20 cellular contexts compared by ENCODE assay signal in the genomic region with DNA sequence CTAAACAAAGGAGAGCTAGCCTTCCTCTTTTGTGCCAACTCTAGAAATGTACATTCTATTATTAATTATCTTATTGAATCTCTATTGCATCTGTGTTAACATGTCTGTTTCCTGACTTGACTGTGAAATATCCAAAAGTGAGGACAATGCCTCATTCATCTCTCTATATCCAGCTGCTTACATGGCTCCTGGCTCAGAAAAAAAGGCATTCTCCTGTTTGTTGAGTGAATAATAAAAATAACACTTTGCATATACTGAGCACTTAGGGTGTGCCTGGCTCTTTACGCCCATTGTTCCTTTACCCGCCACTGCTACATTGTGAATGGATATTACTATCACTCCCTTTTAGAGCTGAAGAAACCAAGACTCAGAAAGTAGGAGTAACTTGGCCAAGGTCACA. TPM values are rescaled to one million over a fixed set of nuclear protein-coding genes. Genes with fewer than 3 reads are reported as not detected.
DNase-seq lines count a peak whose midpoint lies in the region; ATAC-seq, FAIRE-seq and TF ChIP-seq lines count a peak whose summit lies in the region.
"Had no signal": no experiment of that assay in that cellular context is flagged by ENCODE, and none has a peak within 500 bp of the region (broad histone marks: within the 10 kb centered on the region; RNA-seq: fewer than 3 reads in every experiment).

No MANE protein-coding gene starts in this region.

- H3K4me2 ChIP-seq in HepG2 (ENCODE audit: low read depth, low read length), result no peak overlapping the region
- H3K4me2 ChIP-seq: A549 had no signal

- no peaks in the 10 kb centered on the region for H4K20me1 ChIP-seq in HepG2 (ENCODE audit: insufficient read depth, low read length)

- H3K9me3 ChIP-seq in HepG2 (ENCODE audit: low read length), result no peaks in the 10 kb centered on the region
- no peaks in the 10 kb centered on the region for H3K9me3 ChIP-seq in right lobe of liver
- H3K9me3 ChIP-seq: A549, Caco-2, HAP-1 had no signal

- FAIRE-seq in HepG2 (lab: Jason Lieb, UNC), result no peak
- FAIRE-seq: A549, G401.6, GM12892, H54 had no signal

- intact Hi-C loops in HepG2 (cut with micrococcal nuclease; ENCODE audit: unreplicated experiment), result no loop called here
- intact Hi-C loops in right lobe of liver (cut with DNase I), result no loop called here

- no peaks in the 10 kb centered on the region for H3K79me2 ChIP-seq in HepG2 (ENCODE audit: insufficient read depth, low read length)

- no peak for TF ChIP-seq EP300 in HepG2 (IDR thresholded peaks at IDR 0.05; ENCODE audit: low read depth in 2 of 2, low read length in 2 of 2)
- no peak for TF ChIP-seq EP300 in HepG2 (CRISPR knock-in tag; IDR thresholded peaks at IDR 0.05; ENCODE audit: borderline replicate concordance)

- H3K27ac ChIP-seq in HepG2 (ENCODE audit: extremely low read length, insufficient read depth, low read length), result no peak overlapping the region
- H3K27ac ChIP-seq in right lobe of liver, result no peak overlapping the region
- H3K27ac ChIP-seq: A549 had no signal

- peaks cover 3 to 42% of the 10 kb centered on the region in 2 experiments for H3K27me3 ChIP-seq in HepG2 (ENCODE audit: control insufficient read depth in 1 of 2, insufficient read depth in 2 of 2, low read length in 2 of 2)
- peaks cover 0 to 4% of the 10 kb centered on the region in 2 donors for H3K27me3 ChIP-seq in right lobe of liver

- TF ChIP-seq RAD21 in HepG2 (CRISPR knock-in tag; IDR thresholded peaks at IDR 0.05), result no peak

- H2AFZ ChIP-seq in HepG2 (ENCODE audit: low read length), result no peak overlapping the region

- BruUV-seq in HepG2 (replicated peaks; lab: Mats Ljungman, UMichigan), result no TSS peak

- CTCF ChIA-PET in HepG2 (lab: Yijun Ruan, JAX; ENCODE audit: low intra/inter-chr PET ratio, low total read pairs), result no interaction called here

- ATAC-seq in HepG2 (no peak), right lobe of liver (no peak), HG03354 (IDR thresholded peaks at IDR 0.05; ENCODE audit: poor library complexity, severe bottlenecking, unreplicated experiment) (no peak)
- ATAC-seq: A549 had no signal

- H3K4me1 ChIP-seq in HepG2 (ENCODE audit: insufficient read depth, low read length) (no peaks in the 10 kb centered on the region), right lobe of liver (no peaks in the 10 kb centered on the region)
- H3K4me1 ChIP-seq: A549, Caco-2, HAP-1 had no signal

- whole genome bisulfite sequencing in HepG2 (ENCODE audit: low lambda C conversion rate), result 58% methylated on average over 2 of the region's 2 CpGs
- WGBS in right lobe of liver (ENCODE audit: insufficient coverage, low coverage, low lambda C conversion rate, missing lambda C conversion rate), result no CpG with 5 or more reads among the region's 2 CpGs

- in situ Hi-C loops in HepG2 (cut with HindIII; ENCODE audit: extremely low pct_ligation_motif_present, low pct_unique_long_range_greater_than_20kb), result no loop called here

- DNase-seq in HepG2 (ENCODE audit: low spot score) (no peak), right lobe of liver (no peak), globus pallidus (ENCODE audit: low spot score) (peak; percentile 54), pons (ENCODE audit: low spot score) (peak; percentile 65), NCI-H1436 treated with DMSO at 0.1 percent for 48 hours (lab: John Stamatoyannopoulos, UW) (no peak)
- DNase-seq: 8988T; ACHN; C1 segment of cervical spinal cord; Caco-2; CD4-positive, alpha-beta memory T cell; DMS153; DND-41; GOT3; HFFc6 had no signal

- TF ChIP-seq CTCF in HepG2 (CRISPR knock-in tag; IDR thresholded peaks at IDR 0.05), result no peak
- TF ChIP-seq CTCF in right lobe of liver (IDR thresholded peaks at IDR 0.05), result no peak

- TF ChIP-seq POLR2A in HepG2 (IDR thresholded peaks at IDR 0.05; ENCODE audit: insufficient read depth in 1 of 2, low read depth in 2 of 2, low read length in 2 of 2) (no peak), right lobe of liver (IDR thresholded peaks at IDR 0.05) (no peak)

- POLR2A ChIA-PET in HepG2 (lab: Yijun Ruan, JAX), result interaction anchor here (0.6 kb wide), 1 partner anchor 55 kb away, joined by 3 read pairs; no protein-coding TSS in a partner anchor

- no peak overlapping the region for H3K4me3 ChIP-seq in HepG2 (replicated peaks in 1 of 3; ENCODE audit: insufficient read depth in 1 of 3, low read depth in 2 of 3, low read length in 3 of 3)
- H3K4me3 ChIP-seq in right lobe of liver, result no peak overlapping the region
- H3K4me3 ChIP-seq: A549, HAP-1 had no signal

- H3K9ac ChIP-seq in HepG2 (ENCODE audit: insufficient read depth, low read depth, low read length), result no peak overlapping the region

- H3K36me3 ChIP-seq in HepG2 (replicated peaks in 1 of 2; ENCODE audit: control insufficient read depth in 1 of 2, insufficient read depth in 2 of 2, low read length in 2 of 2), result no peaks in the 10 kb centered on the region
- no peaks in the 10 kb centered on the region for H3K36me3 ChIP-seq in right lobe of liver
- H3K36me3 ChIP-seq: HAP-1 had no signal

RNA-seq across cellular contexts. Expression of a gene that starts 19.9 kb away (rescaled TPM):
- total RNA-seq in HepG2 (2016; rRNA removed; fragmentation: Illumina TruSeq; extraction: Trizol), result not detected in 2 replicates
- not detected in 2 replicates for total RNA-seq in HepG2 (2016; cell fraction: cytosol; rRNA removed; fragmentation: Illumina TruSeq; extraction: Trizol; ENCODE audit: low read depth)
- not detected in 2 replicates for total RNA-seq in HepG2 (2016; cell fraction: insoluble cytoplasmic fraction; rRNA removed; fragmentation: Illumina TruSeq; extraction: Trizol)
- total RNA-seq in HepG2 (2016; cell fraction: membrane; rRNA removed; fragmentation: Illumina TruSeq; extraction: Trizol), result not detected in 2 replicates
- not detected in 2 replicates for total RNA-seq in HepG2 (2016; cell fraction: nucleus; rRNA removed; fragmentation: Illumina TruSeq; extraction: Trizol)
- 0.03 TPM in 1 of 2 replicates, not detected in the other for polyA plus RNA-seq in HepG2 (2011; rRNA removed)
- 0.08 and 0.14 TPM in 2 replicates for polyA plus RNA-seq in HepG2 (2011; cell fraction: cytosol; rRNA removed)
- polyA plus RNA-seq in HepG2 (2011; cell fraction: nucleus; rRNA removed), result 0.13 TPM in 1 of 2 replicates, not detected in the other
- polyA plus RNA-seq in HepG2 (2012), result 0.32 and 0.42 TPM in 2 replicates
- polyA plus RNA-seq in HepG2 (2016; cell fraction: cytosol; fragmentation: Illumina TruSeq; extraction: Trizol; ENCODE audit: low read depth), result not detected in 2 replicates
- 0.07 TPM in 1 of 2 replicates, not detected in the other for polyA plus RNA-seq in HepG2 (2016; cell fraction: insoluble cytoplasmic fraction; fragmentation: Illumina TruSeq; extraction: Trizol; ENCODE audit: low read depth)
- not detected in 2 replicates for polyA plus RNA-seq in HepG2 (2016; cell fraction: membrane; fragmentation: Illumina TruSeq; extraction: Trizol; ENCODE audit: low read depth)
- polyA plus RNA-seq in HepG2 (2016; cell fraction: nucleus; fragmentation: Illumina TruSeq; extraction: Trizol; ENCODE audit: insufficient read depth, low read depth), result not detected in 2 replicates
- polyA minus RNA-seq in HepG2 (2011; rRNA and poly(A)+ RNA removed; ENCODE audit: low replicate concordance), result 1.9 TPM in 1 of 2 replicates, not detected in the other
- not detected in 2 replicates for polyA minus RNA-seq in HepG2 (2011; cell fraction: cytosol; rRNA and poly(A)+ RNA removed)
- not detected in 2 replicates for polyA minus RNA-seq in HepG2 (2011; cell fraction: nucleus; rRNA and poly(A)+ RNA removed)
- total RNA-seq in right lobe of liver, result 1 to 10 TPM; 1.6 to 7.7 (median 2.3) TPM
- polyA plus RNA-seq: CD4-positive, alpha-beta memory T cell had no signal

RNA-seq across cellular contexts. Expression of a gene that starts 40.9 kb away (rescaled TPM):
- total RNA-seq in HepG2 (2016; rRNA removed; fragmentation: Illumina TruSeq; extraction: Trizol), result not detected in 2 replicates
- not detected in 2 replicates for total RNA-seq in HepG2 (2016; cell fraction: cytosol; rRNA removed; fragmentation: Illumina TruSeq; extraction: Trizol; ENCODE audit: low read depth)
- total RNA-seq in HepG2 (2016; cell fraction: insoluble cytoplasmic fraction; rRNA removed; fragmentation: Illumina TruSeq; extraction: Trizol), result not detected in 2 replicates
- total RNA-seq in HepG2 (2016; cell fraction: membrane; rRNA removed; fragmentation: Illumina TruSeq; extraction: Trizol), result not detected in 2 replicates
- not detected in 2 replicates for total RNA-seq in HepG2 (2016; cell fraction: nucleus; rRNA removed; fragmentation: Illumina TruSeq; extraction: Trizol)
- 0.18 and 0.61 TPM in 2 replicates for polyA plus RNA-seq in HepG2 (2011; rRNA removed)
- polyA plus RNA-seq in HepG2 (2011; cell fraction: cytosol; rRNA removed), result 0.23 TPM in 2 replicates
- polyA plus RNA-seq in HepG2 (2011; cell fraction: nucleus; rRNA removed), result 0.54 and 1.5 TPM in 2 replicates
- polyA plus RNA-seq in HepG2 (2012), result 0.38 TPM in 1 of 2 replicates, not detected in the other
- 0.26 and 0.27 TPM in 2 replicates for polyA plus RNA-seq in HepG2 (2016; cell fraction: cytosol; fragmentation: Illumina TruSeq; extraction: Trizol; ENCODE audit: low read depth)
- polyA plus RNA-seq in HepG2 (2016; cell fraction: insoluble cytoplasmic fraction; fragmentation: Illumina TruSeq; extraction: Trizol; ENCODE audit: low read depth), result not detected in 2 replicates
- 0.30 TPM in 1 of 2 replicates, not detected in the other for polyA plus RNA-seq in HepG2 (2016; cell fraction: membrane; fragmentation: Illumina TruSeq; extraction: Trizol; ENCODE audit: low read depth)
- polyA plus RNA-seq in HepG2 (2016; cell fraction: nucleus; fragmentation: Illumina TruSeq; extraction: Trizol; ENCODE audit: insufficient read depth, low read depth), result not detected in 2 replicates
- polyA minus RNA-seq in HepG2 (2011; rRNA and poly(A)+ RNA removed; ENCODE audit: low replicate concordance), result 0.28 TPM in 1 of 2 replicates, not detected in the other
- not detected in 2 replicates for polyA minus RNA-seq in HepG2 (2011; cell fraction: cytosol; rRNA and poly(A)+ RNA removed)
- polyA minus RNA-seq in HepG2 (2011; cell fraction: nucleus; rRNA and poly(A)+ RNA removed), result not detected in 2 replicates
- 1 to 10 TPM; 1.6 to 8.1 (median 3.2) TPM for total RNA-seq in right lobe of liver

RNA-seq across cellular contexts. Expression of a gene that starts 56.7 kb away (rescaled TPM):
- 0.11 TPM in 1 of 2 replicates, not detected in the other for total RNA-seq in HepG2 (2016; rRNA removed; fragmentation: Illumina TruSeq; extraction: Trizol)
- total RNA-seq in HepG2 (2016; cell fraction: cytosol; rRNA removed; fragmentation: Illumina TruSeq; extraction: Trizol; ENCODE audit: low read depth), result not detected in 2 replicates
- 0.06 TPM in 1 of 2 replicates, not detected in the other for total RNA-seq in HepG2 (2016; cell fraction: insoluble cytoplasmic fraction; rRNA removed; fragmentation: Illumina TruSeq; extraction: Trizol)
- not detected in 2 replicates for total RNA-seq in HepG2 (2016; cell fraction: membrane; rRNA removed; fragmentation: Illumina TruSeq; extraction: Trizol)
- 0.13 and 0.16 TPM in 2 replicates for total RNA-seq in HepG2 (2016; cell fraction: nucleus; rRNA removed; fragmentation: Illumina TruSeq; extraction: Trizol)
- 0.12 and 0.13 TPM in 2 replicates for polyA plus RNA-seq in HepG2 (2011; rRNA removed)
- polyA plus RNA-seq in HepG2 (2011; cell fraction: cytosol; rRNA removed), result 0.08 and 0.09 TPM in 2 replicates
- 0.31 and 0.51 TPM in 2 replicates for polyA plus RNA-seq in HepG2 (2011; cell fraction: nucleus; rRNA removed)
- 0.19 and 0.24 TPM in 2 replicates for polyA plus RNA-seq in HepG2 (2012)
- not detected in 2 replicates for polyA plus RNA-seq in HepG2 (2016; cell fraction: cytosol; fragmentation: Illumina TruSeq; extraction: Trizol; ENCODE audit: low read depth)
- polyA plus RNA-seq in HepG2 (2016; cell fraction: insoluble cytoplasmic fraction; fragmentation: Illumina TruSeq; extraction: Trizol; ENCODE audit: low read depth), result not detected in 2 replicates
- polyA plus RNA-seq in HepG2 (2016; cell fraction: membrane; fragmentation: Illumina TruSeq; extraction: Trizol; ENCODE audit: low read depth), result not detected in 2 replicates
- polyA plus RNA-seq in HepG2 (2016; cell fraction: nucleus; fragmentation: Illumina TruSeq; extraction: Trizol; ENCODE audit: insufficient read depth, low read depth), result not detected in 2 replicates
- 0.68 and 0.84 TPM in 2 replicates for polyA minus RNA-seq in HepG2 (2011; rRNA and poly(A)+ RNA removed; ENCODE audit: low replicate concordance)
- 0.26 TPM in 1 of 2 replicates, not detected in the other for polyA minus RNA-seq in HepG2 (2011; cell fraction: cytosol; rRNA and poly(A)+ RNA removed)
- polyA minus RNA-seq in HepG2 (2011; cell fraction: nucleus; rRNA and poly(A)+ RNA removed), result 0.62 and 0.77 TPM in 2 replicates
- total RNA-seq in right lobe of liver, result 1 to 10 TPM in 1 of 6 experiments, under 1 TPM in 5; 0.24 to 1.4 (median 0.47) TPM

Comparison
In these comparisons a context has a peak if more than half of its experiments do, and no peak if none do; other contexts are left out.
1. DNase-seq: peak in globus pallidus (single experiment) and pons (single experiment); none in HepG2 (single experiment), right lobe of liver (0 of 3) and NCI-H1436 treated with DMSO at 0.1 percent for 48 hours (single experiment).